ENCODE assay signal across 8 cellular contexts in the genomic region with DNA sequence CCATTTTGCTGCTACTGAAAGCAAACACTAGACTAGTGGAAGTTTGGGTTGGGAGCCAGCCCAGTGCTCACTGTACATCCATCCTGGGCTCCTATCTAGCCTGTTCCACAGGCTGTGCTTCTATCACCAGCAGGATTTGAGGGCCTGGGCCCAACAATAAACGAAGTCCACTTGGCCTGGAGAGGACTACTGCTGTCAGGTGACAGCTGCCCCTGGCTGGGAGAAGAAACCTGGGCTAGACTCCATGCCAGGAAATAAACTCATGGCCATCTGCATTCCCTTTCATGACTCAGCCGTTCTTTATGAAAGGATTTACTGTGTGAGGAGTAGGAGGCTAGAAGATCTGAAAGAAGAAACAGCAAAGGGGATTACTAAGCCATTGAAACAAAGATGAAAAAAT. TPM values are rescaled to one million over a fixed set of nuclear protein-coding genes. Genes with fewer than 3 reads are reported as not detected.
DNase-seq lines count a peak whose midpoint lies in the region; ATAC-seq and TF ChIP-seq lines count a peak whose summit lies in the region.

No MANE protein-coding gene starts in this region.

- in situ Hi-C loops in gastrocnemius medialis (cut with MboI; ENCODE audit: low sequenced_read_pairs in 4 of 4): no loop called here

- no peak for TF ChIP-seq POLR2A in gastrocnemius medialis (IDR thresholded peaks at IDR 0.05)

- H3K4me1 Mint-ChIP-seq in activated naive CD8-positive, alpha-beta T cell treated with anti-CD3 and anti-CD28 coated beads, Interleukin-2, amount 50 U/mL, for 24 hours: peaks cover 16% of the 10 kb centered on the region
- peaks cover 7% of the 10 kb centered on the region for H3K4me1 Mint-ChIP-seq in activated T-cell treated with anti-CD3 and anti-CD28 coated beads, Interleukin-2, amount 50 U/mL, for 4 hours (ENCODE audit: low read depth)
- peaks cover 7% of the 10 kb centered on the region for H3K4me1 Mint-ChIP-seq in osteocyte (ENCODE audit: unreplicated experiment)

- H3K4me1 ChIP-seq in gastrocnemius medialis: peaks cover 0 to 12% of the 10 kb centered on the region in 2 donors

- no peaks in the 10 kb centered on the region for H3K9me3 Mint-ChIP-seq in activated naive CD8-positive, alpha-beta T cell treated with anti-CD3 and anti-CD28 coated beads, Interleukin-2, amount 50 U/mL, for 24 hours
- H3K9me3 Mint-ChIP-seq in activated T-cell treated with anti-CD3 and anti-CD28 coated beads, Interleukin-2, amount 50 U/mL, for 4 hours: no peaks in the 10 kb centered on the region
- H3K9me3 Mint-ChIP-seq in osteocyte (ENCODE audit: unreplicated experiment): no peaks in the 10 kb centered on the region

- no peaks in the 10 kb centered on the region for H3K27me3 ChIP-seq in gastrocnemius medialis

- DNase-seq in HFF-Myc (ENCODE audit: extremely low read depth, low read depth) (peak; percentile 57), Right ventricle myocardium superior (no peak), gastrocnemius medialis (peak in 1 of 2 donors; percentile 46), osteocyte (ENCODE audit: extremely low spot score, unreplicated experiment) (no peak), NCI-H1694 (lab: John Stamatoyannopoulos, UW) (no peak)
- DNase-seq in activated naive CD8-positive, alpha-beta T cell treated with anti-CD3 and anti-CD28 coated beads, Interleukin-2, amount 50 U/mL, for 24 hours: no peak
- no peak for DNase-seq in activated T-cell treated with anti-CD3 and anti-CD28 coated beads, Interleukin-2, amount 50 U/mL, for 4 hours

- H3K36me3 ChIP-seq in gastrocnemius medialis: no peaks in the 10 kb centered on the region

- H3K9me3 ChIP-seq in gastrocnemius medialis: no peaks in the 10 kb centered on the region

- H3K36me3 Mint-ChIP-seq in activated naive CD8-positive, alpha-beta T cell treated with anti-CD3 and anti-CD28 coated beads, Interleukin-2, amount 50 U/mL, for 24 hours (ENCODE audit: low read depth): no peaks in the 10 kb centered on the region
- no peaks in the 10 kb centered on the region for H3K36me3 Mint-ChIP-seq in activated T-cell treated with anti-CD3 and anti-CD28 coated beads, Interleukin-2, amount 50 U/mL, for 4 hours (ENCODE audit: insufficient read depth)
- H3K36me3 Mint-ChIP-seq in osteocyte (ENCODE audit: unreplicated experiment): peaks cover 1% of the 10 kb centered on the region

- no peaks in the 10 kb centered on the region for H3K27me3 Mint-ChIP-seq in activated naive CD8-positive, alpha-beta T cell treated with anti-CD3 and anti-CD28 coated beads, Interleukin-2, amount 50 U/mL, for 24 hours
- peaks cover 2% of the 10 kb centered on the region for H3K27me3 Mint-ChIP-seq in activated T-cell treated with anti-CD3 and anti-CD28 coated beads, Interleukin-2, amount 50 U/mL, for 4 hours (ENCODE audit: low read depth)
- H3K27me3 Mint-ChIP-seq in osteocyte (ENCODE audit: unreplicated experiment): no peaks in the 10 kb centered on the region

- H3K4me3 Mint-ChIP-seq in activated naive CD8-positive, alpha-beta T cell treated with anti-CD3 and anti-CD28 coated beads, Interleukin-2, amount 50 U/mL, for 24 hours: no peak overlapping the region
- no peak overlapping the region for H3K4me3 Mint-ChIP-seq in activated T-cell treated with anti-CD3 and anti-CD28 coated beads, Interleukin-2, amount 50 U/mL, for 4 hours
- H3K4me3 Mint-ChIP-seq in osteocyte (ENCODE audit: unreplicated experiment): no peak overlapping the region

- intact Hi-C loops in Right ventricle myocardium superior (cut with DNase I): no loop called here
- intact Hi-C loops in gastrocnemius medialis (cut with DNase I; ENCODE audit: low total_unique reads): no loop called here

- ATAC-seq in activated naive CD8-positive, alpha-beta T cell treated with anti-CD3 and anti-CD28 coated beads, Interleukin-2, amount 50 U/mL, for 24 hours: no peak
- ATAC-seq in Right ventricle myocardium superior (ENCODE audit: poor library complexity) (peak; percentile 73), gastrocnemius medialis (peak; percentile 96 to 97), HG03439 (IDR thresholded peaks at IDR 0.05; ENCODE audit: unreplicated experiment) (no peak)
- ATAC-seq in activated T-cell treated with anti-CD3 and anti-CD28 coated beads, Interleukin-2, amount 50 U/mL, for 4 hours: no peak

- peak overlapping the region in 3 of 4 donors; percentile 25 to 78 (median 45) for H3K27ac ChIP-seq in gastrocnemius medialis

- H3K4me3 ChIP-seq in HFF-Myc (replicated peaks; ENCODE audit: low read depth, low read length): no peak overlapping the region
- H3K4me3 ChIP-seq in gastrocnemius medialis: no peak overlapping the region

- no peak for TF ChIP-seq CTCF in HFF-Myc (IDR thresholded peaks at IDR 0.05; ENCODE audit: low read depth, low read length, missing control alignments)
- no peak for TF ChIP-seq CTCF in gastrocnemius medialis (IDR thresholded peaks at IDR 0.05 in 4 of 5, conservative IDR thresholded peaks at IDR 0.05 in 1 of 5)
- no peak for TF ChIP-seq CTCF in osteocyte (IDR thresholded peaks at IDR 0.05)

- H3K27ac Mint-ChIP-seq in activated naive CD8-positive, alpha-beta T cell treated with anti-CD3 and anti-CD28 coated beads, Interleukin-2, amount 50 U/mL, for 24 hours: peak overlapping the region; percentile 34
- H3K27ac Mint-ChIP-seq in osteocyte (ENCODE audit: unreplicated experiment): no peak overlapping the region

RNA-seq across cellular contexts. Expression of gene COLGALT2, which starts 35.5 kb away (rescaled TPM):
- 2.8 TPM for total RNA-seq in Right ventricle myocardium superior
- 1 to 10 TPM; 2.0 to 3.6 (median 3.2) TPM for total RNA-seq in gastrocnemius medialis
- 1 to 10 TPM in 2 of 3 donors, under 1 TPM in 1; 0.63 to 1.5 (median 1.2) TPM for total RNA-seq in activated T-cell treated with anti-CD3 and anti-CD28 coated beads, Interleukin-2, amount 50 U/mL, for 4 hours
- 1.9 and 2.8 TPM in 2 replicates for total RNA-seq in osteocyte

RNA-seq across cellular contexts. Expression of gene TSEN15, which starts 49.5 kb away (rescaled TPM):
- total RNA-seq in Right ventricle myocardium superior: 25.0 TPM
- 10 to 100 TPM; 22.8 to 69.6 (median 38.6) TPM for total RNA-seq in gastrocnemius medialis
- 10 to 100 TPM; 54.7 to 58.9 (median 56.3) TPM for total RNA-seq in activated T-cell treated with anti-CD3 and anti-CD28 coated beads, Interleukin-2, amount 50 U/mL, for 4 hours
- 36.8 and 37.8 TPM in 2 replicates for total RNA-seq in osteocyte

Comparison
In these comparisons a context has a peak if more than half of its experiments do, and no peak if none do; other contexts are left out.
1. ATAC-seq: peak in Right ventricle myocardium superior (single experiment) and gastrocnemius medialis (2 of 2); none in activated naive CD8-positive, alpha-beta T cell treated with anti-CD3 and anti-CD28 coated beads, Interleukin-2, amount 50 U/mL, for 24 hours (single experiment), activated T-cell treated with anti-CD3 and anti-CD28 coated beads, Interleukin-2, amount 50 U/mL, for 4 hours (0 of 2) and HG03439 (single experiment).